Comparison of ENCODE assay signal across 7 cellular contexts in the genomic region with DNA sequence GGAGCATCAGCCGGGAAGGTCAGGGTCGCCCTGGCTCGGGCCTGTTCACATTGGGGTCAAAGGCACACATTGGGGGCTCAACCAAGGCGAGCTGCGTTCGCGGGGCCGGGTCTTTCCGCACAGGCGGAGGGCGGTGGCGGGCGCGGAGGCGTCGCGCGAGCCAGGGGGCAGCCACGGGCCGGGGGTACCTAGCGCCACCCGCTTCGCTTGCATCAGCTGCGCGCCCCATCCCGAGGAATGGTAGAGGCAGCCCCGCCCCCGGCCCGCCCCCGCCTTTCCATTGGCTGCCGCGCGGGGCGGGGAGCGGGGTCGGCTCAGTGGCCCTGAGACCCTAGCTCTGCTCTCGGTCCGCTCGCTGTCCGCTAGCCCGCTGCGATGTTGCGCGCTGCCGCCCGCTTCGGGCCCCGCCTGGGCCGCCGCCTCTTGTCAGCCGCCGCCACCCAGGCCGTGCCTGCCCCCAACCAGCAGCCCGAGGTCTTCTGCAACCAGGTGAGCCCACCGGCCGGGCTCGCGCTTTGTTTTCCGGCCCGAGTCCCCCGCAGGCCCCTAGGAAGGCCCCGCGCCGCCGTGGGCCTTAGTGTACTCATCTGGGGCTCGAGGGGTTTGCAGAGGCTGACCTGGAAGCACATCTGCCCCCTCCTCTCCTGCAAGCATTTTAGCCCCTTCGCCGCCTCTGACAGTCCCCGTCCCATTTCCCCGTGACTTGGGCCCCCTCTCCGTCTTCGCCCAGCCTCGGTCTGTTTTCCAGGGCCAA. TPM values are rescaled to one million over a fixed set of nuclear protein-coding genes. Genes with fewer than 3 reads are reported as not detected.
DNase-seq lines count a peak whose midpoint lies in the region; ATAC-seq, FAIRE-seq and TF ChIP-seq lines count a peak whose summit lies in the region.

ALDH2 (plus strand) TSS at position 326 of the 754 bp plus-strand sequence; CDS start at position 376, 50 bp downstream.

- H3K9ac ChIP-seq in keratinocyte (ENCODE audit: control insufficient read depth, extremely low read depth, insufficient read depth, low read length), result peak within 1 kb of the TSS; percentile 72

- peaks cover 9% of the 10 kb centered on the region for H3K4me1 ChIP-seq in keratinocyte (ENCODE audit: control insufficient read depth, extremely low read depth, insufficient read depth, low read length)
- H3K4me1 ChIP-seq in small intestine (ENCODE audit: control insufficient read depth in 2 of 2, insufficient read depth in 1 of 2, low read depth in 1 of 2, low read length in 1 of 2), result peaks cover 3 to 4% of the 10 kb centered on the region in 2 donors

- no peaks in the 10 kb centered on the region for H3K27me3 ChIP-seq in keratinocyte (ENCODE audit: control insufficient read depth, extremely low read depth, insufficient read depth, low read length)
- no peaks in the 10 kb centered on the region for H3K27me3 ChIP-seq in small intestine (ENCODE audit: control insufficient read depth in 2 of 2, insufficient read depth in 2 of 2, low read length in 2 of 2)

- no peaks in the 10 kb centered on the region for H3K9me3 ChIP-seq in T-helper 17 cell (ENCODE audit: control insufficient read depth, low read length, poor library complexity, severe bottlenecking)
- no peaks in the 10 kb centered on the region for H3K9me3 ChIP-seq in keratinocyte (ENCODE audit: control insufficient read depth, low read depth, low read length)
- H3K9me3 ChIP-seq in small intestine (ENCODE audit: control insufficient read depth, low read depth), result no peaks in the 10 kb centered on the region

- H3K79me2 ChIP-seq in keratinocyte (ENCODE audit: control insufficient read depth, insufficient read depth, low read length), result no peaks in the 10 kb centered on the region

- ATAC-seq in GM18498 (IDR thresholded peaks at IDR 0.05; ENCODE audit: unreplicated experiment) (peak; percentile 59), T-helper 17 cell (peak; percentile 73), GM18861 (IDR thresholded peaks at IDR 0.05; ENCODE audit: unreplicated experiment) (no peak)

- H3K27ac Mint-ChIP-seq in T-helper 17 cell (peak within 1 kb of the TSS; percentile 86), chondrocyte (ENCODE audit: unreplicated experiment) (peak within 1 kb of the TSS; percentile 91)

- TF ChIP-seq CTCF in chondrocyte (IDR thresholded peaks at IDR 0.05), result peak; percentile 38
- TF ChIP-seq CTCF in keratinocyte (optimal IDR thresholded peaks at IDR 0.05 in 1 of 3, IDR thresholded peaks at IDR 0.05 in 1 of 3, conservative IDR thresholded peaks at IDR 0.05 in 1 of 3; ENCODE audit: extremely low read depth in 1 of 3, insufficient read depth in 2 of 3, low read length in 3 of 3), result peak in 1 of 3 experiments; percentile 9

- H3K27ac ChIP-seq in keratinocyte (ENCODE audit: control insufficient read depth, insufficient read depth, low read length) (peak within 1 kb of the TSS; percentile 5), small intestine (ENCODE audit: low read depth in 1 of 2, low read length in 1 of 2) (peak within 1 kb of the TSS; percentile 82 to 93)

- WGBS in small intestine, 3 donors, result 0 to 1% (median 1%) methylated on average over 57 to 73 of the region's 73 CpGs

- no peaks in the 10 kb centered on the region for H3K36me3 ChIP-seq in keratinocyte (ENCODE audit: control insufficient read depth in 2 of 2, extremely low read depth in 1 of 2, insufficient read depth in 2 of 2, low read length in 2 of 2)
- H3K36me3 ChIP-seq in small intestine (ENCODE audit: control insufficient read depth in 2 of 2, insufficient read depth in 2 of 2, low read length in 2 of 2), result no peaks in the 10 kb centered on the region

- FAIRE-seq in HTR-8/SVneo (lab: Jason Lieb, UNC) (no peak), keratinocyte (lab: Jason Lieb, UNC) (no peak), small intestine (lab: Jason Lieb, UNC) (no peak)

- DNase-seq in HTR-8/SVneo (ENCODE audit: insufficient read length, low spot score) (peak; percentile 93), T-helper 17 cell (no peak), chondrocyte (ENCODE audit: low spot score) (no peak), keratinocyte (ENCODE audit: low read depth, low spot score) (no peak), small intestine (peak; percentile 76)

- H3K4me1 Mint-ChIP-seq in T-helper 17 cell (peaks cover 15% of the 10 kb centered on the region), chondrocyte (ENCODE audit: low read depth) (peaks cover 17% of the 10 kb centered on the region)

- H3K36me3 Mint-ChIP-seq in T-helper 17 cell (ENCODE audit: low read depth), result peaks cover 7% of the 10 kb centered on the region
- H3K36me3 Mint-ChIP-seq in chondrocyte (ENCODE audit: low read depth), result no peaks in the 10 kb centered on the region

- H3K9me3 Mint-ChIP-seq in chondrocyte (ENCODE audit: low read depth), result no peaks in the 10 kb centered on the region

- no peaks in the 10 kb centered on the region for H3K9me1 ChIP-seq in keratinocyte (ENCODE audit: control insufficient read depth, extremely low read depth, insufficient read depth, low read length)

- dilution Hi-C loops in keratinocyte (cut with MboI; ENCODE audit: extremely low pct_ligation_motif_present, low sequenced_read_pairs), result no loop called here

- H3K4me3 ChIP-seq in keratinocyte (ENCODE audit: control insufficient read depth in 2 of 3, extremely low read depth in 1 of 3, insufficient read depth in 2 of 3, low read depth in 1 of 3, low read length in 3 of 3), result peak within 1 kb of the TSS; percentile 56 to 81 (median 66)
- H3K4me3 ChIP-seq in small intestine (ENCODE audit: low read depth in 1 of 2, low read length in 2 of 2), result peak within 1 kb of the TSS; percentile 71 to 74

- H3K4me3 Mint-ChIP-seq in T-helper 17 cell, result peak within 1 kb of the TSS; percentile 90
- peak within 1 kb of the TSS; percentile 96 for H3K4me3 Mint-ChIP-seq in chondrocyte (ENCODE audit: unreplicated experiment)

- peak within 1 kb of the TSS; percentile 81 for H2AFZ ChIP-seq in keratinocyte (ENCODE audit: control insufficient read depth, low read length)

- H3K27me3 Mint-ChIP-seq in T-helper 17 cell (peaks cover 56% of the 10 kb centered on the region), chondrocyte (ENCODE audit: low read depth) (no peaks in the 10 kb centered on the region)

- peak within 1 kb of the TSS; percentile 61 for H3K4me2 ChIP-seq in keratinocyte (ENCODE audit: control insufficient read depth, extremely low read depth, insufficient read depth, low read depth, low read length)

- H4K20me1 ChIP-seq in keratinocyte (ENCODE audit: control insufficient read depth, extremely low read depth, insufficient read depth, low read length), result no peaks in the 10 kb centered on the region

RNA-seq across cellular contexts. Expression of gene ALDH2, which starts in this region (rescaled TPM):
- total RNA-seq in T-helper 17 cell, result 1 to 10 TPM; 1.9 to 3.4 TPM
- 42.0 to 73.8 TPM (median 73.3 TPM) in 3 replicates for total RNA-seq in chondrocyte
- polyA plus RNA-seq in keratinocyte, result 30.6 to 40.1 TPM (median 33.8 TPM) in 3 replicates
- polyA plus RNA-seq in keratinocyte (2011; ENCODE audit: low read depth), result 18.5 TPM
- 19.7 and 34.1 TPM in 2 replicates for polyA plus RNA-seq in keratinocyte (2011; cell fraction: cytosol; rRNA removed)
- 24.9 and 29.3 TPM in 2 replicates for polyA plus RNA-seq in keratinocyte (2011; cell fraction: nucleus; rRNA removed)
- polyA plus RNA-seq in keratinocyte (2012; ENCODE audit: low replicate concordance), result 26.0 and 34.2 TPM in 2 replicates
- polyA minus RNA-seq in keratinocyte, result 18.1 to 34.5 TPM (median 25.5 TPM) in 3 replicates
- polyA minus RNA-seq in keratinocyte (2011; cell fraction: cytosol; rRNA and poly(A)+ RNA removed), result 23.2 TPM
- polyA minus RNA-seq in keratinocyte (2011; cell fraction: nucleus; rRNA and poly(A)+ RNA removed), result 12.3 and 15.4 TPM in 2 replicates
- polyA plus RNA-seq in small intestine, result 100 to 1,000 TPM; 173 to 237 (median 197) TPM

Comparison
In these comparisons a context has a peak if more than half of its experiments do, and no peak if none do; other contexts are left out.
1. DNase-seq: peak in HTR-8/SVneo (single experiment) and small intestine (single experiment); none in T-helper 17 cell (0 of 3), chondrocyte (single experiment) and keratinocyte (single experiment).